In genomic region chr2:37892436-37893114, GRCh38 we compare ENCODE assay signal across 8 cellular contexts. TPM values are rescaled to one million over a fixed set of nuclear protein-coding genes. Genes with fewer than 3 reads are reported as not detected.
DNase-seq lines count a peak whose midpoint lies in the region; ATAC-seq, FAIRE-seq and TF ChIP-seq lines count a peak whose summit lies in the region.

No MANE protein-coding gene starts in this region.

- H3K27ac Mint-ChIP-seq in activated naive CD8-positive, alpha-beta T cell treated with anti-CD3 and anti-CD28 coated beads, Interleukin-2, amount 50 U/mL, for 24 hours, result no peak overlapping the region

- intact Hi-C loops in kidney (cut with DNase I), result no loop called here

- no peak for FAIRE-seq in kidney (lab: Jason Lieb, UNC)
- FAIRE-seq in small intestine (lab: Jason Lieb, UNC), result no peak

- H3K27me3 ChIP-seq in small intestine (ENCODE audit: control insufficient read depth in 2 of 2, insufficient read depth in 2 of 2, low read length in 2 of 2), result no peaks in the 10 kb centered on the region

- H3K4me3 ChIP-seq in kidney (ENCODE audit: low read length in 2 of 2), result no peak overlapping the region
- H3K4me3 ChIP-seq in small intestine (ENCODE audit: low read depth in 1 of 2, low read length in 2 of 2), result no peak overlapping the region

- H3K27ac ChIP-seq in kidney (ENCODE audit: low read depth in 2 of 2, low read length in 2 of 2), result no peak overlapping the region
- H3K27ac ChIP-seq in small intestine (ENCODE audit: low read depth in 1 of 2, low read length in 1 of 2), result no peak overlapping the region

- WGBS in small intestine, 3 donors, result 51 to 60% (median 56%) methylated on average over 7 of the region's 7 CpGs

- H3K4me1 ChIP-seq in kidney (ENCODE audit: control insufficient read depth in 1 of 2, insufficient read depth in 1 of 2, low read depth in 1 of 2, low read length in 2 of 2) (no peaks in the 10 kb centered on the region), small intestine (ENCODE audit: control insufficient read depth in 2 of 2, insufficient read depth in 1 of 2, low read depth in 1 of 2, low read length in 1 of 2) (peaks cover 0 to 2% of the 10 kb centered on the region in 2 donors)

- peak overlapping the region; percentile 23 for H3K4me3 Mint-ChIP-seq in activated naive CD8-positive, alpha-beta T cell treated with anti-CD3 and anti-CD28 coated beads, Interleukin-2, amount 50 U/mL, for 24 hours

- no peak for TF ChIP-seq CTCF in kidney (IDR thresholded peaks at IDR 0.05; ENCODE audit: borderline replicate concordance, extremely low read depth, insufficient read depth)

- no peaks in the 10 kb centered on the region for H3K36me3 Mint-ChIP-seq in activated naive CD8-positive, alpha-beta T cell treated with anti-CD3 and anti-CD28 coated beads, Interleukin-2, amount 50 U/mL, for 24 hours (ENCODE audit: low read depth)

- no peaks in the 10 kb centered on the region for H3K36me3 ChIP-seq in kidney (ENCODE audit: control insufficient read depth in 1 of 2, insufficient read depth in 2 of 2, low read length in 2 of 2)
- no peaks in the 10 kb centered on the region for H3K36me3 ChIP-seq in small intestine (ENCODE audit: control insufficient read depth in 2 of 2, insufficient read depth in 2 of 2, low read length in 2 of 2)

- no peaks in the 10 kb centered on the region for H3K9me3 Mint-ChIP-seq in activated naive CD8-positive, alpha-beta T cell treated with anti-CD3 and anti-CD28 coated beads, Interleukin-2, amount 50 U/mL, for 24 hours

- no peak overlapping the region for H3K9ac ChIP-seq in kidney (ENCODE audit: low read length in 2 of 2)

- H3K9me3 ChIP-seq in kidney (ENCODE audit: control insufficient read depth in 1 of 2, low read length in 2 of 2) (no peaks in the 10 kb centered on the region), small intestine (ENCODE audit: control insufficient read depth, low read depth) (no peaks in the 10 kb centered on the region)

- ATAC-seq in GM21381 (IDR thresholded peaks at IDR 0.05; ENCODE audit: unreplicated experiment) (peak; percentile 78), HG03565 (IDR thresholded peaks at IDR 0.05; ENCODE audit: unreplicated experiment) (peak; percentile 76)
- ATAC-seq in activated naive CD8-positive, alpha-beta T cell treated with anti-CD3 and anti-CD28 coated beads, Interleukin-2, amount 50 U/mL, for 24 hours, result no peak

- peaks cover 40% of the 10 kb centered on the region for H3K4me1 Mint-ChIP-seq in activated naive CD8-positive, alpha-beta T cell treated with anti-CD3 and anti-CD28 coated beads, Interleukin-2, amount 50 U/mL, for 24 hours

- DNase-seq in GDM1 (lab: John Stamatoyannopoulos, UW) (peak; percentile 57), kidney (no peak), small intestine (no peak), hypothalamus (lab: John Stamatoyannopoulos, UW) (no peak)
- DNase-seq in activated naive CD8-positive, alpha-beta T cell treated with anti-CD3 and anti-CD28 coated beads, Interleukin-2, amount 50 U/mL, for 24 hours, result no peak
- no peak for DNase-seq in activated CD4-positive, alpha-beta T cell treated with anti-CD3 and anti-CD28 coated beads for 1 hour

- H3K27me3 Mint-ChIP-seq in activated naive CD8-positive, alpha-beta T cell treated with anti-CD3 and anti-CD28 coated beads, Interleukin-2, amount 50 U/mL, for 24 hours, result peaks cover 9% of the 10 kb centered on the region

RNA-seq across cellular contexts. Expression of gene RMDN2, which starts 32.5 kb away (rescaled TPM):
- total RNA-seq in kidney, result 10.5 TPM
- 7.9 TPM for polyA plus RNA-seq in kidney (ENCODE audit: insufficient read depth, low read depth, low replicate concordance)
- 1 to 10 TPM; 5.1 to 8.9 (median 7.9) TPM for polyA plus RNA-seq in small intestine
